Comparison of ENCODE assay signal across 13 cellular contexts in the genomic region with DNA sequence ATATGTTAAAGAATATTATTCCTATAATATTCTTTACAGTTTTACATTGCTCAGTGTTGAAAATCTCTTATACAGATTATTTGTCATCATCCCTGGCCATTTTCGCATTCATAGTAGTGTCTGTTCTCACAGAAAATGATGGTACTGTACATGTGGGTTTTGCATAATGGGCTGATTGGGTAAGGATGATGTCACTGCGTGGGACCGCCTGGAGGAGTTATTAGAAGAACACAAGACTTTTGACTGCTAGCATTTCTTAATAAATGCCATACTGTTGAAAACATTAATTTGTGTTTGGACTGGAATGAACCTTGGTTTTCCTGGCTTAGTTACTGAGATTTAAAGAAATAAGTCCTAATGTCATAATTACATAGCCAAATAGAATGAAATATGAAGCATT. TPM values are rescaled to one million over a fixed set of nuclear protein-coding genes. Genes with fewer than 3 reads are reported as not detected.
DNase-seq lines count a peak whose midpoint lies in the region; ATAC-seq and TF ChIP-seq lines count a peak whose summit lies in the region.
"Had no signal": no experiment of that assay in that cellular context is flagged by ENCODE, and none has a peak within 500 bp of the region (broad histone marks: within the 10 kb centered on the region; RNA-seq: fewer than 3 reads in every experiment).

No MANE protein-coding gene starts in this region.

- H3K36me3 ChIP-seq in HEK293 (ENCODE audit: control insufficient read depth in 2 of 2, insufficient read depth in 1 of 2, low read length in 2 of 2) = no peaks in the 10 kb centered on the region
- no peaks in the 10 kb centered on the region for H3K36me3 ChIP-seq in thoracic aorta

- H3K9me3 Mint-ChIP-seq in stimulated activated naive B cell treated with anti-CD40 and anti-IgM and Interleukin-4, amounts not matched to agents 10 μg/mL and 1 μg/mL and 100 μg/mL, for 72 hours = peaks cover 0 to 4% of the 10 kb centered on the region in 2 donors

- TF ChIP-seq CTCF in HEK293 (tag by site-specific recombination; IDR thresholded peaks at IDR 0.05) (no peak), cardiac fibroblast (IDR thresholded peaks at IDR 0.05; ENCODE audit: low read depth, low read length) (no peak), thoracic aorta (IDR thresholded peaks at IDR 0.05) (no peak)

- H3K27me3 ChIP-seq in thoracic aorta (replicated peaks; ENCODE audit: insufficient read depth) = no peaks in the 10 kb centered on the region
- H3K27me3 ChIP-seq: foreskin keratinocyte had no signal

- peaks cover 27 to 42% of the 10 kb centered on the region in 2 donors for H3K4me1 Mint-ChIP-seq in stimulated activated naive B cell treated with anti-CD40 and anti-IgM and Interleukin-4, amounts not matched to agents 10 μg/mL and 1 μg/mL and 100 μg/mL, for 72 hours

- POLR2A ChIA-PET in HEK293 (lab: Yijun Ruan, JAX) = no interaction called here

- no peak overlapping the region for H3K4me3 ChIP-seq in HEK293 (ENCODE audit: low read depth, low read length)
- H3K4me3 ChIP-seq in cardiac fibroblast (replicated peaks in 1 of 2; ENCODE audit: low read depth in 2 of 2, low read length in 2 of 2) = no peak overlapping the region
- H3K4me3 ChIP-seq in thoracic aorta = no peak overlapping the region

- H3K27ac ChIP-seq in HEK293 (ENCODE audit: extremely low read depth, low read depth, low read length) (no peak overlapping the region), thoracic aorta (peak overlapping the region; percentile 13 to 69)
- H3K27ac ChIP-seq: foreskin keratinocyte had no signal

- H3K9me3 ChIP-seq in HEK293 (ENCODE audit: control insufficient read depth, insufficient read depth, low read depth, low read length) = no peaks in the 10 kb centered on the region
- H3K9me3 ChIP-seq in thoracic aorta = no peaks in the 10 kb centered on the region

- no peak overlapping the region for H3K4me3 Mint-ChIP-seq in stimulated activated naive B cell treated with anti-CD40 and anti-IgM and Interleukin-4, amounts not matched to agents 10 μg/mL and 1 μg/mL and 100 μg/mL, for 72 hours

- no peaks in the 10 kb centered on the region for H3K27me3 Mint-ChIP-seq in stimulated activated naive B cell treated with anti-CD40 and anti-IgM and Interleukin-4, amounts not matched to agents 10 μg/mL and 1 μg/mL and 100 μg/mL, for 72 hours

- ATAC-seq in thoracic aorta (ENCODE audit: insufficient number of reproducible peaks, low FRiP score, low read depth) = peak; percentile 53
- no peak for ATAC-seq in HG03175 (IDR thresholded peaks at IDR 0.05; ENCODE audit: unreplicated experiment)
- no peak for ATAC-seq in stimulated activated naive B cell treated with anti-CD40 and anti-IgM and Interleukin-4, amounts not matched to agents 10 μg/mL and 1 μg/mL and 100 μg/mL, for 72 hours (replicated peaks)
- ATAC-seq in HG03460 (IDR thresholded peaks at IDR 0.05; ENCODE audit: unreplicated experiment) = no peak
- ATAC-seq in GM21528 (IDR thresholded peaks at IDR 0.05; ENCODE audit: low FRiP score, unreplicated experiment) = no peak
- ATAC-seq: foreskin keratinocyte had no signal

- H3K27ac Mint-ChIP-seq in stimulated activated naive B cell treated with anti-CD40 and anti-IgM and Interleukin-4, amounts not matched to agents 10 μg/mL and 1 μg/mL and 100 μg/mL, for 72 hours = no peak overlapping the region

- DNase-seq in cardiac fibroblast (ENCODE audit: low read depth in 2 of 2) (peak; percentile 89 to 97), hepatic stellate cell (ENCODE audit: low spot score) (peak; percentile 56), thoracic aorta (ENCODE audit: low spot score) (peak; percentile 44)
- no peak for DNase-seq in stimulated activated naive B cell treated with anti-CD40 and anti-IgM and Interleukin-4, amounts not matched to agents 10 μg/mL and 1 μg/mL and 100 μg/mL, for 72 hours
- DNase-seq: activated CD4-positive, alpha-beta T cell treated with anti-CD3 and anti-CD28 coated beads for 48 hours; NCI-H2171 treated with DMSO at 0.1 percent for 48 hours; SHP77; stimulated activated naive CD4-positive, alpha-beta T cell treated with Interleukin-2 at 50 U/mL for 16 hours had no signal

- CTCF ChIA-PET in HEK293 (lab: Yijun Ruan, JAX) = no interaction called here

- peaks cover 15 to 27% of the 10 kb centered on the region in 2 donors for H3K36me3 Mint-ChIP-seq in stimulated activated naive B cell treated with anti-CD40 and anti-IgM and Interleukin-4, amounts not matched to agents 10 μg/mL and 1 μg/mL and 100 μg/mL, for 72 hours

- H3K4me1 ChIP-seq in HEK293 (ENCODE audit: control insufficient read depth, insufficient read depth, low read length) (peaks cover 7% of the 10 kb centered on the region; the same call in 1 of the 2 replicates), thoracic aorta (ENCODE audit: control insufficient read depth in 1 of 2, low read depth in 2 of 2) (peaks cover 33 to 52% of the 10 kb centered on the region in 2 donors)
- H3K4me1 ChIP-seq: foreskin keratinocyte had no signal

TF ChIP-seq in HEK293, 187 proteins besides CTCF, POLR2A, EP300 and RAD21:
- peak; percentile 77; the same call in 1 of the 2 replicates for TF ChIP-seq ATF2 (tag by site-specific recombination; IDR thresholded peaks at IDR 0.05; ENCODE audit: low read depth)
- TF ChIP-seq ZBTB10 (tag by site-specific recombination; IDR thresholded peaks at IDR 0.05) = no peak
- TF ChIP-seq ZFHX2 (tag by site-specific recombination; conservative IDR thresholded peaks at IDR 0.05) = peak; percentile 58
- TF ChIP-seq ZNF19 (tag by site-specific recombination; IDR thresholded peaks at IDR 0.05; ENCODE audit: low read depth) = no peak
- peak; percentile 91 for TF ChIP-seq ZFP69B (tag by site-specific recombination; IDR thresholded peaks at IDR 0.05)
- TF ChIP-seq ZNF692 (tag by site-specific recombination; IDR thresholded peaks at IDR 0.05) = peak; percentile 84; the same call in 1 of the 2 replicates
- no peak for TF ChIP-seq ZNF670 (tag by site-specific recombination; IDR thresholded peaks at IDR 0.05; ENCODE audit: low read depth)
- peak; percentile 48; the same call in 1 of the 2 replicates for TF ChIP-seq ZNF629 (tag by site-specific recombination; IDR thresholded peaks at IDR 0.05)

RNA-seq across cellular contexts. Expression of gene LRCH3, which starts 20.3 kb away (rescaled TPM):
- 10 to 100 TPM; 66.7 to 87.6 TPM for total RNA-seq in thoracic aorta
